ENCODE assay signal across 1 cellular context in the genomic region with DNA sequence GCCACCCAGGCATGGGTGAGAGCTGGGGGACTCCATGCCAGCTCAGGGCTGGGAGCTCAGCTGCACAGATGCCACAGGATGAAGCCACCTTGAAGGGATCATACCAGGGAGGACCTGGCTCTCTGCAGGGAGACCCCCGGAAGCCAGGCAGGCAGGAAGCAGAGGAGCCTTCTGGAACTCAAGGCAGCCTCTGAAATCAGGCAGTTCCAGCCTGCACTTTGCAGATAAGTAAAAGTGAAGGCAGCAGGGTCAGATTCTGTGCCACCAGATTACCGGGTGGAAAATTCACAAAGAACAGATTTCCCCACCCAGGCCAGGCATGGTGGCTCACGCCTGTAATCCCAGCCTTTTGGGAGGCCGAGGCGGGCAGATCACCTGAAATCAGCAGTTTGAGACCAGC.
TF ChIP-seq lines count a peak whose summit lies in the region.

No MANE protein-coding gene starts in this region.

TF ChIP-seq in HepG2, 621 proteins besides CTCF, POLR2A, EP300 and RAD21:
- TF ChIP-seq, protein P1, sequence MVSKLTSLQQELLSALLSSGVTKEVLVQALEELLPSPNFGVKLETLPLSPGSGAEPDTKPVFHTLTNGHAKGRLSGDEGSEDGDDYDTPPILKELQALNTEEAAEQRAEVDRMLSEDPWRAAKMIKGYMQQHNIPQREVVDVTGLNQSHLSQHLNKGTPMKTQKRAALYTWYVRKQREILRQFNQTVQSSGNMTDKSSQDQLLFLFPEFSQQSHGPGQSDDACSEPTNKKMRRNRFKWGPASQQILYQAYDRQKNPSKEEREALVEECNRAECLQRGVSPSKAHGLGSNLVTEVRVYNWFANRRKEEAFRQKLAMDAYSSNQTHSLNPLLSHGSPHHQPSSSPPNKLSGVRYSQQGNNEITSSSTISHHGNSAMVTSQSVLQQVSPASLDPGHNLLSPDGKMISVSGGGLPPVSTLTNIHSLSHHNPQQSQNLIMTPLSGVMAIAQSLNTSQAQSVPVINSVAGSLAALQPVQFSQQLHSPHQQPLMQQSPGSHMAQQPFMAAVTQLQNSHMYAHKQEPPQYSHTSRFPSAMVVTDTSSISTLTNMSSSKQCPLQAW (CRISPR knock-in tag; IDR thresholded peaks at IDR 0.05) = 0 out of 2 replicates have a peak, but pooled peaks have one; percentile 17
- no peak for TF ChIP-seq ZNF552 (CRISPR knock-in tag; IDR thresholded peaks at IDR 0.05; ENCODE audit: borderline replicate concordance)
